In the genomic region with DNA sequence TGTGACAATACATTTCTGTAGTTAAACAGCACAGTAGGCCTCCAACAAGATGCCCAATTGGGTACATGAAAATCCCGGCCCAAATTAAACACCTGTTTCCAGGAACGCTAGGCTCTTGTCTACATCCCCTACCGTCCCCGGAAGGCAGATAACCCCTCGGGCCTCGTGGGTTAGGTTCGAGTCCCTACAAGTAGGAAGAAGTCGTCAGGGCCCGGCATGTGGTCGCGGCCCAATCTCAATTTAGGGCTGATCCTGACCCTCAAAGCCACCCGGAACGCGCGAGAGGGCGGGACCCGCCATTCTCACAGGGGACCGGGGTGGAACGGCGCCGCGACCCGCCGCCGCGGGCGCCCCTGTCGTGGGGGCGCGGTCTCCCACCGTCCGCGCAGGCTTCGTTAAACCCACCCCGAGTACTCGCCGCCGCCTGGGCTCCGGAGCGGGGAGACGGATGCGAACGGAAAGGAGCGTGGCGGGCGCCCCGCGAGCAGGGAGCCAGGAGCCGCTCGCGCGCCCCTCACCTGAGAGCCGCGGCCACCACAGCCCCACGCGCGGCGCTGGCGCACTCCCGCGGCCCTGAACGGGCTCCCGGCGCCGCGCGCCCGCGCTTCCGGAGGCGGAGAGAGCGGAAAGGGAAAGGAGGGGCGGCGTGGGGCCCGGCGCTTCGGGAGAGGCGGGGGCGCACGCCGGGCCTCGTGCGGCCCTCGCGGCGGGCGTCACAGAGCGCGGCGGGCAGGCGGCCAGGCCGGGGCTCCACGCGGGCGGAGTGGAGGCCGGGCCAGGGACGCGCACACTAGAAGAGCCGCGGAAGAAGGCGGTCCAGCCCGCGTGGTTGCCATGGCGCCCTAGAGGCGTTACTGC, we compare ENCODE assay signal across 8 cellular contexts. TPM values are rescaled to one million over a fixed set of nuclear protein-coding genes. Genes with fewer than 3 reads are reported as not detected.
DNase-seq lines count a peak whose midpoint lies in the region; ATAC-seq and TF ChIP-seq lines count a peak whose summit lies in the region.

A gene (minus strand): TSS at position 621 of the 858 bp plus-strand sequence. CDS start 12,804 bp downstream, outside the sequence.

- no peaks in the 10 kb centered on the region for H3K36me3 ChIP-seq in ES-I3 (ENCODE audit: insufficient read depth, low read length)

- DNase-seq in LHCN-M2 (ENCODE audit: low read depth) (peak; percentile 81), globus pallidus (ENCODE audit: low spot score) (peak; percentile 89), occipital lobe (lab: John Stamatoyannopoulos, UW) (peak; percentile 80), superior temporal gyrus (ENCODE audit: extremely low spot score) (peak; percentile 92)
- DNase-seq in activated naive CD4-positive, alpha-beta T cell treated with anti-CD3 and anti-CD28 coated beads, Interleukin-2, amount 50 U/mL, for 16 hours = peak; percentile 85

- H3K9me3 ChIP-seq in ES-I3 (ENCODE audit: control insufficient read depth, insufficient read depth, low read length) = no peaks in the 10 kb centered on the region

- ATAC-seq in GM21786 (IDR thresholded peaks at IDR 0.05; ENCODE audit: unreplicated experiment) (peak; percentile 58), SK-N-SH treated with all-trans-retinoic acid at 6 μM for 48 hours (peak; percentile 92)

- H3K4me1 ChIP-seq in ES-I3 (ENCODE audit: insufficient read depth, low read length) = peaks cover 14% of the 10 kb centered on the region

- peak within 1 kb of the TSS; percentile 87 for H3K9ac ChIP-seq in ES-I3 (ENCODE audit: low read depth, low read length)

TF ChIP-seq in SK-N-SH treated with all-trans-retinoic acid at 6 μM for 48 hours, 23 proteins besides CTCF, POLR2A, EP300 and RAD21:
- TF ChIP-seq, protein P1, sequence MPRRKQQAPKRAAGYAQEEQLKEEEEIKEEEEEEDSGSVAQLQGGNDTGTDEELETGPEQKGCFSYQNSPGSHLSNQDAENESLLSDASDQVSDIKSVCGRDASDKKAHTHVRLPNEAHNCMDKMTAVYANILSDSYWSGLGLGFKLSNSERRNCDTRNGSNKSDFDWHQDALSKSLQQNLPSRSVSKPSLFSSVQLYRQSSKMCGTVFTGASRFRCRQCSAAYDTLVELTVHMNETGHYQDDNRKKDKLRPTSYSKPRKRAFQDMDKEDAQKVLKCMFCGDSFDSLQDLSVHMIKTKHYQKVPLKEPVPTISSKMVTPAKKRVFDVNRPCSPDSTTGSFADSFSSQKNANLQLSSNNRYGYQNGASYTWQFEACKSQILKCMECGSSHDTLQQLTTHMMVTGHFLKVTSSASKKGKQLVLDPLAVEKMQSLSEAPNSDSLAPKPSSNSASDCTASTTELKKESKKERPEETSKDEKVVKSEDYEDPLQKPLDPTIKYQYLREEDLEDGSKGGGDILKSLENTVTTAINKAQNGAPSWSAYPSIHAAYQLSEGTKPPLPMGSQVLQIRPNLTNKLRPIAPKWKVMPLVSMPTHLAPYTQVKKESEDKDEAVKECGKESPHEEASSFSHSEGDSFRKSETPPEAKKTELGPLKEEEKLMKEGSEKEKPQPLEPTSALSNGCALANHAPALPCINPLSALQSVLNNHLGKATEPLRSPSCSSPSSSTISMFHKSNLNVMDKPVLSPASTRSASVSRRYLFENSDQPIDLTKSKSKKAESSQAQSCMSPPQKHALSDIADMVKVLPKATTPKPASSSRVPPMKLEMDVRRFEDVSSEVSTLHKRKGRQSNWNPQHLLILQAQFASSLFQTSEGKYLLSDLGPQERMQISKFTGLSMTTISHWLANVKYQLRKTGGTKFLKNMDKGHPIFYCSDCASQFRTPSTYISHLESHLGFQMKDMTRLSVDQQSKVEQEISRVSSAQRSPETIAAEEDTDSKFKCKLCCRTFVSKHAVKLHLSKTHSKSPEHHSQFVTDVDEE (CRISPR knock-in tag; IDR thresholded peaks at IDR 0.05) = peak; percentile 78
- TF ChIP-seq ARNTL (CRISPR knock-in tag; IDR thresholded peaks at IDR 0.05; ENCODE audit: borderline replicate concordance, low read depth) (no peak), ZC3H10 (CRISPR knock-in tag; IDR thresholded peaks at IDR 0.05) (no peak; the same call in 1 of the 2 replicates), ZFP30 (CRISPR knock-in tag; IDR thresholded peaks at IDR 0.05) (no peak), CSDC2 (CRISPR knock-in tag; IDR thresholded peaks at IDR 0.05) (0 out of 2 replicates have a peak, but pooled peaks have one; percentile 64), RARB (CRISPR knock-in tag; IDR thresholded peaks at IDR 0.05) (no peak)

RNA-seq across cellular contexts. Expression of the gene that starts here (rescaled TPM):
- 46.2 and 47.4 TPM in 2 replicates for total RNA-seq in LHCN-M2 (2014; rRNA removed)
- 7.7 TPM for polyA plus RNA-seq in LHCN-M2 (2012)
- 73.5 TPM for total RNA-seq in occipital lobe

Comparison
In these comparisons a context has a peak if more than half of its experiments do, and no peak if none do; other contexts are left out.
1. Peak in every context shown above with its lines: DNase-seq and ATAC-seq.